ENCODE assay signal across 8 cellular contexts in the genomic region with DNA sequence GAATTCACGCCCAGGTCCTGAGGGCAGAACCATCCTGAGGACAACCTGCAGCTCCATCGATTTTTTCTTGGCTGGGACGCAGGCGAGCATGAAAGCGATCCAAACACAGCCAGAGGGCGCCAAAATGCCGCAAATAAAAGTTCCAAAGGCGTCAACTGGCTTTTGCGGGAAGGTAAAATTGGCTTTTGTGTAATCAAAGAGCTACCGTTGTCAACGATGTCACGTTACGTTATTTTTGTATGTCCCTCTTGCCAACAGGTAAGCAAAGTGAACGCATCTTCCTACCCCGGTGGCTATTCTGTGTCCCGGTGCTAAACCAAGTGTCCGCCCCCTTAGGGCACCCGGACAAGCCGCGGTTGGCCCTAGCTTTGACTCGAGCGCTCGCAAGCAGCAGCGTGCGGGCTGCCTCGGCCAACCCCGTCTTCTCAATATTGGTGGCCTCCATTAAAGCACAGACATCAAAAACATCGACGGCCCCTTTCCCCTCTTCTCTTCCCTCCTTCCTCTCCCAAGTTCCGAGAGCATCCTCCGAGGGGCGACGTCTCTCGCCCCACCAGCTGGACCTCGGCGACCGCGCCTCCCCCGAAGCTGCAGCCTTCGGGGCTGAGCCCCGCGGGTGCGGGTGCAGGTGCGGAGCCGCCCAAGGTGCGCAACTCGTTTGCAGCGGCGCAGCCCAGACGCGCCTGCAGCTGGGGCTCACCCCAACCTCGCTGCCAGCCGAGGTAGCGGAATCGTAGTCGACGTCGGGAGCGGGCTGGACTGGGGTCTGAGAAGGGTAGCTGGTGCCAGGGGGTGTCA. TPM values are rescaled to one million over a fixed set of nuclear protein-coding genes. Genes with fewer than 3 reads are reported as not detected.
DNase-seq lines count a peak whose midpoint lies in the region; ATAC-seq and TF ChIP-seq lines count a peak whose summit lies in the region.

No MANE protein-coding gene starts in this region.

- TF ChIP-seq CTCF in smooth muscle cell (IDR thresholded peaks at IDR 0.05; ENCODE audit: borderline replicate concordance, insufficient read depth, poor library complexity, severe bottlenecking) = peak; percentile 78

- H3K79me2 ChIP-seq in smooth muscle cell (ENCODE audit: low read depth) = peaks cover 41% of the 10 kb centered on the region

- no peaks in the 10 kb centered on the region for H3K36me3 ChIP-seq in smooth muscle cell (ENCODE audit: low read depth)

- H3K27ac ChIP-seq in smooth muscle cell (ENCODE audit: low read depth) = no peak overlapping the region

- peak; percentile 44 for ATAC-seq in GM18861 (IDR thresholded peaks at IDR 0.05; ENCODE audit: unreplicated experiment)
- peak; percentile 39 for ATAC-seq in HG03045 (IDR thresholded peaks at IDR 0.05; ENCODE audit: unreplicated experiment)

- H3K9ac ChIP-seq in smooth muscle cell (ENCODE audit: low read depth) = no peak overlapping the region

- peak overlapping the region; percentile 87 for H3K4me2 ChIP-seq in smooth muscle cell

- H3K4me1 Mint-ChIP-seq in T-helper 2 cell treated with Interferon-gamma antibody and Interleukin-4, amounts not matched to agents 5 μg/mL and 100 μg/mL, for 36 hours (ENCODE audit: low read depth) = peaks cover 5% of the 10 kb centered on the region

- H3K4me3 ChIP-seq in smooth muscle cell = peak overlapping the region; percentile 81

- peaks cover 6% of the 10 kb centered on the region for H3F3A ChIP-seq in smooth muscle cell (ENCODE audit: low read depth)

- H3K36me3 Mint-ChIP-seq in T-helper 2 cell treated with Interferon-gamma antibody and Interleukin-4, amounts not matched to agents 5 μg/mL and 100 μg/mL, for 36 hours (ENCODE audit: low read depth) = no peaks in the 10 kb centered on the region

- DNase-seq in AG08396 (ENCODE audit: low spot score) (peak; percentile 73), NCI-H1930 (lab: John Stamatoyannopoulos, UW) (peak; percentile 68 to 88), cerebellum (ENCODE audit: low spot score) (peak; percentile 77), islet precursor cell (peak; percentile 88), smooth muscle cell (lab: John Stamatoyannopoulos, UW; ENCODE audit: unreplicated experiment) (peak; percentile 68)
- DNase-seq in T-helper 2 cell treated with Interferon-gamma antibody and Interleukin-4, amounts not matched to agents 5 μg/mL and 100 μg/mL, for 36 hours (ENCODE audit: low spot score) = peak; percentile 32

- no peak overlapping the region for H3K27ac Mint-ChIP-seq in T-helper 2 cell treated with Interferon-gamma antibody and Interleukin-4, amounts not matched to agents 5 μg/mL and 100 μg/mL, for 36 hours

- under 1% methylated on average over 51 of the region's 59 CpGs for WGBS in smooth muscle cell (ENCODE audit: low lambda C conversion rate)

- H3K4me3 Mint-ChIP-seq in T-helper 2 cell treated with Interferon-gamma antibody and Interleukin-4, amounts not matched to agents 5 μg/mL and 100 μg/mL, for 36 hours = peak overlapping the region; percentile 58

- H3K9me3 ChIP-seq in smooth muscle cell (replicated peaks; ENCODE audit: low read depth) = no peaks in the 10 kb centered on the region

- H3K27me3 ChIP-seq in smooth muscle cell (ENCODE audit: low read depth) = no peaks in the 10 kb centered on the region

- no peaks in the 10 kb centered on the region for H3K9me3 Mint-ChIP-seq in T-helper 2 cell treated with Interferon-gamma antibody and Interleukin-4, amounts not matched to agents 5 μg/mL and 100 μg/mL, for 36 hours

- H3K4me1 ChIP-seq in smooth muscle cell (ENCODE audit: low read depth) = peaks cover 48% of the 10 kb centered on the region

- peaks cover 27% of the 10 kb centered on the region for H4K20me1 ChIP-seq in smooth muscle cell (ENCODE audit: low read depth)

- H2AFZ ChIP-seq in smooth muscle cell (ENCODE audit: low read depth) = peak overlapping the region; percentile 72

- peaks cover 43% of the 10 kb centered on the region for H3K27me3 Mint-ChIP-seq in T-helper 2 cell treated with Interferon-gamma antibody and Interleukin-4, amounts not matched to agents 5 μg/mL and 100 μg/mL, for 36 hours (ENCODE audit: low read depth)

RNA-seq across cellular contexts. Expression of a gene that starts 1.1 kb away (rescaled TPM):
- total RNA-seq in cerebellum = 210 TPM
- 194 and 196 TPM in 2 replicates for total RNA-seq in smooth muscle cell
- polyA plus RNA-seq in smooth muscle cell = 292 and 304 TPM in 2 replicates

Comparison
In these comparisons a context has a peak if more than half of its experiments do, and no peak if none do; other contexts are left out.
1. DNase-seq: peak in every context shown above with its lines; median percentile 88 in islet precursor cell; 78 in NCI-H1930; 77 in cerebellum; 73 in AG08396; 68 in smooth muscle cell; 32 in T-helper 2 cell treated with Interferon-gamma antibody and Interleukin-4, amounts not matched to agents 5 μg/mL and 100 μg/mL, for 36 hours.